In the genomic region with DNA sequence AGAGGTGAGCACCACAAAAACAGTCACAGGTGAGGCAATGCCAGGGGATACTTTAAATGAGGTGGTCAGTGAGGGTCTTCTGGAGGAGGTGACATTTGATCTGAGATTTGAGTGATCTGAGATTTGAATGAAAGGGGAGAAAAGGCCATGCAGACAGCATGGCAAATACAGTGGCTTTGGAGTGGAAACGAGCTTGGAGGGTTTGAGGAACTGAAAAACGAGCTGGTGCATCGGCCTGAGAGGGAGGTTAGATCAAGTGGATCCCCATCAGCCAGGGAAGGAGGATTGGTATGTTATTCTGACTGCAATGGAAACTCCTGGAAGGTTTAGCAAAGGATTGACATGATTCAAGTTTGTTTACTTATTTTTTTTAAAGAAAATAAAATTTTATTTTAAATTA, we compare ENCODE assay signal across 25 cellular contexts.
DNase-seq lines count a peak whose midpoint lies in the region; ATAC-seq and TF ChIP-seq lines count a peak whose summit lies in the region.
"Had no signal": no experiment of that assay in that cellular context is flagged by ENCODE, and none has a peak within 500 bp of the region (broad histone marks: within the 10 kb centered on the region; RNA-seq: fewer than 3 reads in every experiment).

No MANE protein-coding gene starts in this region.

- no peak overlapping the region for H3K27ac ChIP-seq in upper lobe of right lung
- H3K27ac ChIP-seq: BLaER1 treated with 17β-estradiol and CSF1 and Interleukin-3, amounts not matched to agents 10 nM and 100 nM; tibial artery had no signal

- peaks cover 5% of the 10 kb centered on the region for H3K4me1 ChIP-seq in upper lobe of right lung

- no peak overlapping the region for H3K4me3 ChIP-seq in upper lobe of right lung
- H3K4me3 ChIP-seq: BLaER1 treated with 17β-estradiol and CSF1 and Interleukin-3, amounts not matched to agents 10 nM and 100 nM; GM23338; tibial artery had no signal

- no peaks in the 10 kb centered on the region for H3K27me3 ChIP-seq in upper lobe of right lung
- H3K27me3 ChIP-seq: BLaER1 treated with 17β-estradiol and CSF1 and Interleukin-3, amounts not matched to agents 10 nM and 100 nM; tibial artery had no signal

- no peak for TF ChIP-seq CTCF in upper lobe of right lung (IDR thresholded peaks at IDR 0.05)

- no peaks in the 10 kb centered on the region for H3K9me3 ChIP-seq in upper lobe of right lung
- H3K9me3 ChIP-seq: BLaER1 treated with 17β-estradiol and CSF1 and Interleukin-3, amounts not matched to agents 10 nM and 100 nM; tibial artery had no signal

- intact Hi-C loops in upper lobe of right lung (cut with DNase I) = no loop called here

- ATAC-seq in GM18868 (IDR thresholded peaks at IDR 0.05; ENCODE audit: unreplicated experiment) (peak; percentile 76), GM21576 (IDR thresholded peaks at IDR 0.05; ENCODE audit: unreplicated experiment) (peak; percentile 65), upper lobe of right lung (no peak)
- ATAC-seq: activated naive CD8-positive, alpha-beta T cell treated with anti-CD3 and anti-CD28 coated beads, Interleukin-2, amount 50 U/mL, for 24 hours; GM23338; left lobe of liver; SK-N-SH treated with all-trans-retinoic acid at 6 μM for 48 hours had no signal

- DNase-seq in MV-4-11 (lab: John Stamatoyannopoulos, UW) (peak; percentile 25), cerebellar cortex (ENCODE audit: low spot score) (no peak), AML-193 (lab: John Stamatoyannopoulos, UW) (no peak), NCI-H446 (lab: John Stamatoyannopoulos, UW) (no peak), upper lobe of right lung (no peak)
- DNase-seq: activated CD4-positive, alpha-beta memory T cell treated with anti-CD3 and anti-CD28 coated beads, Interleukin-2, amount 10 ng/mL, durations not matched to agents 7 days and 5 days; activated CD4-positive, alpha-beta T cell treated with anti-CD3 and anti-CD28 coated beads for 1 hour; activated CD8-positive, alpha-beta memory T cell treated with anti-CD3 and anti-CD28 coated beads, Interleukin-2, amount 50 U/mL, for 4 hours; activated naive CD4-positive, alpha-beta T cell; activated naive CD8-positive, alpha-beta T cell treated with anti-CD3 and anti-CD28 coated beads, Interleukin-2, amount 50 U/mL, for 24 hours; caudate nucleus; DMS153; endodermal cell; glutamatergic neuron; Kasumi-1; NCI-H146; NCI-H748 treated with DMSO at 0.1 percent for 48 hours; stimulated activated CD4-positive, alpha-beta T cell treated with anti-CD3 and anti-CD28 coated beads, Interleukin-4, amount 100 ng/mL, for 1 hour; tibial artery had no signal

- no peaks in the 10 kb centered on the region for H3K36me3 ChIP-seq in upper lobe of right lung
- H3K36me3 ChIP-seq: BLaER1 treated with 17β-estradiol and CSF1 and Interleukin-3, amounts not matched to agents 10 nM and 100 nM; tibial artery had no signal
